In genomic region chr13:81872581-81872980, GRCh38 we compare ENCODE assay signal across 11 cellular contexts.
DNase-seq lines count a peak whose midpoint lies in the region; ATAC-seq and TF ChIP-seq lines count a peak whose summit lies in the region.
"Had no signal": no experiment of that assay in that cellular context is flagged by ENCODE, and none has a peak within 500 bp of the region (broad histone marks: within the 10 kb centered on the region; RNA-seq: fewer than 3 reads in every experiment).

No MANE protein-coding gene starts in this region.

- H2BK5ac ChIP-seq in mesendoderm (ENCODE audit: low read length): peak overlapping the region; percentile 100

- no peak overlapping the region for H3K27ac Mint-ChIP-seq in effector memory CD8-positive, alpha-beta T cell
- H3K27ac Mint-ChIP-seq: HFFc6 had no signal

- H4K8ac ChIP-seq in mesendoderm (ENCODE audit: low read depth, low read length): no peak overlapping the region

- peaks cover 22 to 42% of the 10 kb centered on the region in 2 donors for H3K9me3 Mint-ChIP-seq in effector memory CD8-positive, alpha-beta T cell

- H3K4me3 Mint-ChIP-seq in effector memory CD8-positive, alpha-beta T cell: no peak overlapping the region
- H3K4me3 Mint-ChIP-seq: activated T-cell treated with anti-CD3 and anti-CD28 coated beads, Interleukin-2, amount 50 U/mL, for 4 hours; HFFc6 had no signal

- peak; percentile 53 for DNase-seq in ELR (ENCODE audit: low read depth)
- peak; percentile 10 for DNase-seq in SK-N-DZ (ENCODE audit: low spot score)
- DNase-seq in mesendoderm: peak; percentile 93
- no peak for DNase-seq in mesenteric fat pad (ENCODE audit: low spot score)
- no peak for DNase-seq in Peyer's patch
- DNase-seq in effector memory CD8-positive, alpha-beta T cell: no peak
- no peak for DNase-seq in activated CD8-positive, alpha-beta memory T cell treated with anti-CD3 and anti-CD28 coated beads, Interleukin-2, amount 50 U/mL, for 48 hours
- DNase-seq: activated T-cell treated with anti-CD3 and anti-CD28 coated beads, Interleukin-2, amount 50 U/mL, for 4 hours; HFFc6; NCI-H2029 treated with DMSO at 0.1 percent for 48 hours had no signal

- H3K18ac ChIP-seq in mesendoderm (ENCODE audit: low read length): peak overlapping the region; percentile 55

- H2AK5ac ChIP-seq in mesendoderm (ENCODE audit: low read length): peak overlapping the region; percentile 100

- no peaks in the 10 kb centered on the region for H3K36me3 Mint-ChIP-seq in effector memory CD8-positive, alpha-beta T cell (ENCODE audit: insufficient read depth)

- H3K27me3 ChIP-seq in mesendoderm (ENCODE audit: insufficient read depth, low read length, poor library complexity) (no peaks in the 10 kb centered on the region), Peyer's patch (no peaks in the 10 kb centered on the region)

- H3K4ac ChIP-seq in mesendoderm (ENCODE audit: low read depth, low read length): peak overlapping the region; percentile 100

- peak overlapping the region; percentile 100 for H2BK120ac ChIP-seq in mesendoderm (ENCODE audit: low read depth, low read length)

- peak overlapping the region; percentile 100 for H3K23ac ChIP-seq in mesendoderm (ENCODE audit: low read length)

- H3K56ac ChIP-seq in mesendoderm (ENCODE audit: low read length): peak overlapping the region; percentile 95

- H3K79me2 ChIP-seq in mesendoderm (ENCODE audit: control insufficient read depth, insufficient read depth, low read length): no peaks in the 10 kb centered on the region

- H3K36me3 ChIP-seq in mesendoderm (ENCODE audit: control insufficient read depth, insufficient read depth, low read length) (no peaks in the 10 kb centered on the region), Peyer's patch (no peaks in the 10 kb centered on the region)

- TF ChIP-seq CTCF in LNCAP (IDR thresholded peaks at IDR 0.05): peak; percentile 59
- TF ChIP-seq CTCF in Peyer's patch (IDR thresholded peaks at IDR 0.05): no peak

- H3K9ac ChIP-seq in mesendoderm (ENCODE audit: low read length): peak overlapping the region; percentile 70

- no peak overlapping the region for H2BK15ac ChIP-seq in mesendoderm (replicated peaks; ENCODE audit: low read depth)

- peaks cover 6% of the 10 kb centered on the region for H3K4me1 ChIP-seq in mesendoderm (ENCODE audit: control insufficient read depth, low read depth, low read length)
- H3K4me1 ChIP-seq in Peyer's patch: no peaks in the 10 kb centered on the region

- H3K27me3 Mint-ChIP-seq in effector memory CD8-positive, alpha-beta T cell: no peaks in the 10 kb centered on the region

- ATAC-seq in effector memory CD8-positive, alpha-beta T cell (replicated peaks): no peak
- ATAC-seq: activated T-cell treated with anti-CD3 and anti-CD28 coated beads, Interleukin-2, amount 50 U/mL, for 4 hours had no signal

- no peak for TF ChIP-seq POLR2A in Peyer's patch (IDR thresholded peaks at IDR 0.05)

- H3K4me3 ChIP-seq in mesendoderm (ENCODE audit: low read length): no peak overlapping the region
- H3K4me3 ChIP-seq in Peyer's patch: no peak overlapping the region

- H3K4me2 ChIP-seq in mesendoderm (ENCODE audit: low read length): no peak overlapping the region

- no CpG with 5 or more reads among the region's 3 CpGs for WGBS in mesendoderm (ENCODE audit: extremely low coverage, insufficient coverage, low lambda C conversion rate)

- peaks cover 0 to 3% (median 0%) of the 10 kb centered on the region in 4 donors for H3K9me3 ChIP-seq in Peyer's patch

- peak overlapping the region; percentile 96 for H3K27ac ChIP-seq in mesendoderm (ENCODE audit: low read depth, low read length)
- H3K27ac ChIP-seq in Peyer's patch: no peak overlapping the region

- no peaks in the 10 kb centered on the region for H3K79me1 ChIP-seq in mesendoderm (ENCODE audit: low read length)

- H3K4me1 Mint-ChIP-seq in effector memory CD8-positive, alpha-beta T cell (ENCODE audit: low read depth in 2 of 2): no peaks in the 10 kb centered on the region

- H4K5ac ChIP-seq in mesendoderm (ENCODE audit: low read length): peak overlapping the region; percentile 99

Comparison
In these comparisons a context has a peak if more than half of its experiments do, and no peak if none do; other contexts are left out.
1. DNase-seq: peak in ELR (single experiment), SK-N-DZ (single experiment) and mesendoderm (single experiment); none in mesenteric fat pad (single experiment), Peyer's patch (0 of 3), effector memory CD8-positive, alpha-beta T cell (0 of 3) and activated CD8-positive, alpha-beta memory T cell treated with anti-CD3 and anti-CD28 coated beads, Interleukin-2, amount 50 U/mL, for 48 hours (single experiment).